Comparison of ENCODE assay signal across 1 cellular context in the genomic region with DNA sequence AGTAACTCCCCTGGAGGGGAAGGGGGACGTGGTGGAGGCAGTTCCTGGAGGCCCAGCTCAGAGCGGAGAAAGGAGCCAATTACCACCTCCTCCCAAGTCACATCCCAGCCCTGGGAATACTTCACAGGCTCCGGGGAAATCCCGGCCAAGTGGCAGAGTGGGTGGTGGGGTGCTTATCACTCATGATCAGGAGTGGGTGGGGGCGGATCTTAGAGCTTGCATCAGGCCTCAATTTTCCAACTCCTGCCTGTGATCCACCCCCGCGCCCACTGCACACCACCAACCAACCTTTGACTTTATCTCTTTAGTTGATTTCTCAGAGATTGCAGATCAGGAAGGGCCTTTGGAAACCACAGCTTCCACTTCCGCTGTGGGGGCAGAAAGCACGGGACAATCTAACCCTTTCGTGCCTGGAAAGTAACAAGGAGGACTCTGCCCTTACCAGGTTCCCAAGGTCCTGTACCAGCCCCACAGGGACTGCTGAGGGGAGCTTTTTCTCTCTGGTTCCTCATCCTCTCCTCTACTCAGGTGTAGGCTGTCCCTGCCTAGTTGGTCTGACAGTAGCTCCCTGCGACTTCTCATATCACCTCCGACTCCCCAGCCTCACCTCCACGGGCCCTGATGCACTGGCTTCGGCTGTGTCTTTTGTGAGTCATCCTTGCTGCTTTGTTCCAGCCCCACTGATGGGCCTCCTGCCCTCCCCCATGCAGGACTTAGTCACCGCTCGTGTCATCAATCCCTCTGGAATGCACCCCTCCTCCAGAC.
A peak's percentile ranks its signal among the peaks of the same experiment; 100 is the strongest.
TF ChIP-seq lines count a peak whose summit lies in the region.

No MANE protein-coding gene starts in this region.

TF ChIP-seq in K562, 482 proteins besides CTCF, POLR2A, EP300 and RAD21 (continued from another document and continues in another):
- TF ChIP-seq ZNF318 (IDR thresholded peaks at IDR 0.05; ENCODE audit: borderline replicate concordance in 1 of 2, low read depth in 1 of 2), result peak in 1 of 2 experiments; percentile 82; a peak in 2 of 4 replicates
- no peak for TF ChIP-seq ELK3 (CRISPR knock-in tag; IDR thresholded peaks at IDR 0.05)
- no peak; the same call in 1 of the 2 replicates for TF ChIP-seq PHF21A (IDR thresholded peaks at IDR 0.05; ENCODE audit: borderline replicate concordance, low read depth)
- TF ChIP-seq, protein P1, sequence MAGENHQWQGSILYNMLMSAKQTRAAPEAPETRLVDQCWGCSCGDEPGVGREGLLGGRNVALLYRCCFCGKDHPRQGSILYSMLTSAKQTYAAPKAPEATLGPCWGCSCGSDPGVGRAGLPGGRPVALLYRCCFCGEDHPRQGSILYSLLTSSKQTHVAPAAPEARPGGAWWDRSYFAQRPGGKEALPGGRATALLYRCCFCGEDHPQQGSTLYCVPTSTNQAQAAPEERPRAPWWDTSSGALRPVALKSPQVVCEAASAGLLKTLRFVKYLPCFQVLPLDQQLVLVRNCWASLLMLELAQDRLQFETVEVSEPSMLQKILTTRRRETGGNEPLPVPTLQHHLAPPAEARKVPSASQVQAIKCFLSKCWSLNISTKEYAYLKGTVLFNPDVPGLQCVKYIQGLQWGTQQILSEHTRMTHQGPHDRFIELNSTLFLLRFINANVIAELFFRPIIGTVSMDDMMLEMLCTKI (IDR thresholded peaks at IDR 0.05; ENCODE audit: partially characterized antibody), result no peak
- no peak for TF ChIP-seq ZNF274 (IDR thresholded peaks at IDR 0.05; ENCODE audit: borderline replicate concordance, low read depth, low read length)
- 0 out of 2 replicates have a peak, but pooled peaks have one; percentile 18 for TF ChIP-seq NFXL1 (CRISPR knock-in tag; IDR thresholded peaks at IDR 0.05)
- TF ChIP-seq GTF2F1 (IDR thresholded peaks at IDR 0.05; ENCODE audit: low read depth, low read length), result no peak
- no peak; the same call in 1 of the 2 replicates for TF ChIP-seq PKNOX1 (IDR thresholded peaks at IDR 0.05)
- TF ChIP-seq OTX1 (CRISPR knock-in tag; IDR thresholded peaks at IDR 0.05), result peak; percentile 5; the same call in 1 of the 2 replicates
- TF ChIP-seq RBM25 (IDR thresholded peaks at IDR 0.05; ENCODE audit: low read depth, low read length, severe bottlenecking), result no peak
- TF ChIP-seq ZKSCAN3 (CRISPR knock-in tag; IDR thresholded peaks at IDR 0.05), result no peak
- peak; percentile 91 for TF ChIP-seq ZFPM2 (CRISPR knock-in tag; IDR thresholded peaks at IDR 0.05)
- TF ChIP-seq SREBF2 (CRISPR knock-in tag; IDR thresholded peaks at IDR 0.05), result no peak
- TF ChIP-seq, protein P2, sequence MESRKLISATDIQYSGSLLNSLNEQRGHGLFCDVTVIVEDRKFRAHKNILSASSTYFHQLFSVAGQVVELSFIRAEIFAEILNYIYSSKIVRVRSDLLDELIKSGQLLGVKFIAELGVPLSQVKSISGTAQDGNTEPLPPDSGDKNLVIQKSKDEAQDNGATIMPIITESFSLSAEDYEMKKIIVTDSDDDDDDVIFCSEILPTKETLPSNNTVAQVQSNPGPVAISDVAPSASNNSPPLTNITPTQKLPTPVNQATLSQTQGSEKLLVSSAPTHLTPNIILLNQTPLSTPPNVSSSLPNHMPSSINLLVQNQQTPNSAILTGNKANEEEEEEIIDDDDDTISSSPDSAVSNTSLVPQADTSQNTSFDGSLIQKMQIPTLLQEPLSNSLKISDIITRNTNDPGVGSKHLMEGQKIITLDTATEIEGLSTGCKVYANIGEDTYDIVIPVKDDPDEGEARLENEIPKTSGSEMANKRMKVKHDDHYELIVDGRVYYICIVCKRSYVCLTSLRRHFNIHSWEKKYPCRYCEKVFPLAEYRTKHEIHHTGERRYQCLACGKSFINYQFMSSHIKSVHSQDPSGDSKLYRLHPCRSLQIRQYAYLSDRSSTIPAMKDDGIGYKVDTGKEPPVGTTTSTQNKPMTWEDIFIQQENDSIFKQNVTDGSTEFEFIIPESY (CRISPR knock-in tag; IDR thresholded peaks at IDR 0.05), result no peak
- peak; percentile 72 for TF ChIP-seq ZNF592 (IDR thresholded peaks at IDR 0.05)
- no peak for TF ChIP-seq ZNF316 (IDR thresholded peaks at IDR 0.05)
- no peak for TF ChIP-seq PRMT5 (CRISPR knock-in tag; IDR thresholded peaks at IDR 0.05)
- no peak for TF ChIP-seq STAT5B (CRISPR knock-in tag; IDR thresholded peaks at IDR 0.05)
- no peak for TF ChIP-seq NR1H2 (CRISPR knock-in tag; IDR thresholded peaks at IDR 0.05)
- no peak for TF ChIP-seq SRSF3 (IDR thresholded peaks at IDR 0.05; ENCODE audit: insufficient read depth, low read length)
- peak; percentile 48; the same call in 1 of the 2 replicates for TF ChIP-seq KLF1 (tag; IDR thresholded peaks at IDR 0.05)
- TF ChIP-seq, protein P3, sequence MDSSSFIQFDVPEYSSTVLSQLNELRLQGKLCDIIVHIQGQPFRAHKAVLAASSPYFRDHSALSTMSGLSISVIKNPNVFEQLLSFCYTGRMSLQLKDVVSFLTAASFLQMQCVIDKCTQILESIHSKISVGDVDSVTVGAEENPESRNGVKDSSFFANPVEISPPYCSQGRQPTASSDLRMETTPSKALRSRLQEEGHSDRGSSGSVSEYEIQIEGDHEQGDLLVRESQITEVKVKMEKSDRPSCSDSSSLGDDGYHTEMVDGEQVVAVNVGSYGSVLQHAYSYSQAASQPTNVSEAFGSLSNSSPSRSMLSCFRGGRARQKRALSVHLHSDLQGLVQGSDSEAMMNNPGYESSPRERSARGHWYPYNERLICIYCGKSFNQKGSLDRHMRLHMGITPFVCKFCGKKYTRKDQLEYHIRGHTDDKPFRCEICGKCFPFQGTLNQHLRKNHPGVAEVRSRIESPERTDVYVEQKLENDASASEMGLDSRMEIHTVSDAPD (CRISPR knock-in tag; IDR thresholded peaks at IDR 0.05), result no peak
- TF ChIP-seq TBP (optimal IDR thresholded peaks at IDR 0.05; ENCODE audit: low read depth, low read length), result peak; percentile 43
- no peak for TF ChIP-seq IRF2 (CRISPR knock-in tag; IDR thresholded peaks at IDR 0.05)
- TF ChIP-seq ZNF431 (CRISPR knock-in tag; IDR thresholded peaks at IDR 0.05), result no peak
- peak in 1 of 2 experiments; percentile 78; a peak in 2 of 4 replicates for TF ChIP-seq HDAC1 (IDR thresholded peaks at IDR 0.05)
- no peak for TF ChIP-seq MXD1 (CRISPR knock-in tag; IDR thresholded peaks at IDR 0.05; ENCODE audit: borderline replicate concordance, poor library complexity, severe bottlenecking)
